12 cellular contexts compared by ENCODE assay signal in genomic region chr19:51019544-51019925, GRCh38. TPM values are rescaled to one million over a fixed set of nuclear protein-coding genes. Genes with fewer than 3 reads are reported as not detected.
DNase-seq lines count a peak whose midpoint lies in the region; ATAC-seq and TF ChIP-seq lines count a peak whose summit lies in the region.
"Had no signal": no experiment of that assay in that cellular context is flagged by ENCODE, and none has a peak within 500 bp of the region (broad histone marks: within the 10 kb centered on the region; RNA-seq: fewer than 3 reads in every experiment).

Gene KLK10, minus strand, starts transcription at chr19:51019709. Its CDS starts 579 bp downstream, at chr19:51019130.

- H3K27me3 ChIP-seq in BLaER1, result peaks cover 42% of the 10 kb centered on the region
- peaks cover 43% of the 10 kb centered on the region for H3K27me3 ChIP-seq in MG63
- peaks cover 53% of the 10 kb centered on the region for H3K27me3 ChIP-seq in neural cell (ENCODE audit: insufficient read depth, low read depth, low read length)

- H3K4me3 ChIP-seq in BLaER1 (peak within 1 kb of the TSS; percentile 41), MG63 (peak within 1 kb of the TSS; percentile 10), neural cell (ENCODE audit: low read length) (peak within 1 kb of the TSS; percentile 65)

- H3K4me2 ChIP-seq in BLaER1 (peak within 1 kb of the TSS; percentile 64), neural cell (ENCODE audit: low read length) (peak within 1 kb of the TSS; percentile 27)
- H3K4me2 ChIP-seq: KMS-11 had no signal

- H3F3A ChIP-seq in neural cell (ENCODE audit: insufficient read depth, low read length, poor library complexity, severe bottlenecking), result no peaks in the 10 kb centered on the region

- H3K9ac ChIP-seq in BLaER1, result no peak within 1 kb of the TSS
- peak within 1 kb of the TSS; percentile 12 for H3K9ac ChIP-seq in neural cell (ENCODE audit: low read length)
- H3K9ac ChIP-seq: KMS-11 had no signal

- no peak within 1 kb of the TSS for H2AFZ ChIP-seq in neural cell (ENCODE audit: low read depth, low read length)

- H4K20me1 ChIP-seq in BLaER1 (no peaks in the 10 kb centered on the region; the same call in 1 of the 2 replicates), neural cell (ENCODE audit: insufficient read depth) (no peaks in the 10 kb centered on the region)

- H3K9me3 ChIP-seq in BLaER1, result no peaks in the 10 kb centered on the region
- no peaks in the 10 kb centered on the region; the same call in 1 of the 2 replicates for H3K9me3 ChIP-seq in MG63
- no peaks in the 10 kb centered on the region for H3K9me3 ChIP-seq in neural cell (ENCODE audit: low read length)
- H3K9me3 ChIP-seq: neutrophil had no signal

- TF ChIP-seq CTCF in neural cell (IDR thresholded peaks at IDR 0.05; ENCODE audit: poor library complexity, severe bottlenecking), result no peak

- peaks cover 15% of the 10 kb centered on the region; the same call in 1 of the 2 replicates for H3K4me1 ChIP-seq in BLaER1

- TF ChIP-seq RAD21 in neural cell (conservative IDR thresholded peaks at IDR 0.05), result no peak

- H3K36me3 ChIP-seq in BLaER1 (no peaks in the 10 kb centered on the region), MG63 (no peaks in the 10 kb centered on the region), neural cell (ENCODE audit: insufficient read depth, low read length) (no peaks in the 10 kb centered on the region)
- H3K36me3 ChIP-seq: neutrophil had no signal

- ATAC-seq in esophagus mucosa (peak; percentile 39), GM21576 (IDR thresholded peaks at IDR 0.05; ENCODE audit: unreplicated experiment) (no peak), GM18867 (IDR thresholded peaks at IDR 0.05; ENCODE audit: unreplicated experiment) (no peak)

- peak; percentile 36 for DNase-seq in MG63
- DNase-seq in HPDE6-E6E7 (ENCODE audit: extremely low spot score), result no peak
- DNase-seq in EL, result no peak
- DNase-seq: NCI-H526 treated with DMSO at 0.1 percent for 48 hours had no signal

- no peaks in the 10 kb centered on the region for H3K9me2 ChIP-seq in neural cell (ENCODE audit: insufficient read depth, low read length)

- no peak for TF ChIP-seq EP300 in neural cell (conservative IDR thresholded peaks at IDR 0.05; ENCODE audit: poor library complexity, severe bottlenecking)

- H3K79me2 ChIP-seq in neural cell (replicated peaks; ENCODE audit: insufficient read depth, low read length), result no peaks in the 10 kb centered on the region

- H3K27ac ChIP-seq in BLaER1 (no peak within 1 kb of the TSS), neural cell (ENCODE audit: low read length) (no peak within 1 kb of the TSS)
- H3K27ac ChIP-seq: KMS-11, neutrophil had no signal

TF ChIP-seq in neural cell, 6 proteins besides CTCF, POLR2A, EP300 and RAD21:
- TF ChIP-seq POLR2AphosphoS5 (IDR thresholded peaks at IDR 0.05), result no peak
- TF ChIP-seq REST (IDR thresholded peaks at IDR 0.05; ENCODE audit: borderline replicate concordance), result no peak
- no peak for TF ChIP-seq MXI1 (conservative IDR thresholded peaks at IDR 0.05; ENCODE audit: poor library complexity, severe bottlenecking)
- no peak for TF ChIP-seq TAF1 (IDR thresholded peaks at IDR 0.05; ENCODE audit: low read depth)
- no peak for TF ChIP-seq SMC3 (conservative IDR thresholded peaks at IDR 0.05; ENCODE audit: poor library complexity)
- TF ChIP-seq EZH2 (IDR thresholded peaks at IDR 0.05; ENCODE audit: borderline replicate concordance, insufficient read depth, low read length, poor library complexity, severe bottlenecking), result no peak

RNA-seq across cellular contexts. Expression of gene KLK10, which starts in this region (rescaled TPM):
- 1.5 and 7.0 TPM in 2 replicates for total RNA-seq in MG63 (2014; rRNA removed; shearing (Covaris generic); ENCODE audit: low replicate concordance)
- total RNA-seq in esophagus mucosa, result 225 TPM
- 0.73 TPM in 1 of 2 replicates, not detected in the other for polyA plus RNA-seq in neural cell
- not detected in 2 replicates for polyA minus RNA-seq in neural cell
- total RNA-seq: activated naive CD4-positive, alpha-beta T cell treated with anti-CD3 and anti-CD28 coated beads, Interleukin-2, amount 50 U/mL, for 72 hours had no signal

Comparison
In these comparisons a context has a peak if more than half of its experiments do, and no peak if none do; other contexts are left out.
1. RNA of gene KLK10 (total RNA-seq): 225 TPM in esophagus mucosa (single experiment); 1.5 to 7.0 TPM in MG63; every median in the first group is over 10 times any median in the second.
2. H3K4me3 ChIP-seq: peak in every context shown above with its lines; median percentile 65 in neural cell; 41 in BLaER1; 10 in MG63.